Comparison of ENCODE assay signal across 1 cellular context in genomic region chrX:41441934-41442823, GRCh38.
A peak's percentile ranks its signal among the peaks of the same experiment; 100 is the strongest.
TF ChIP-seq lines count a peak whose summit lies in the region.

No MANE protein-coding gene starts in this region.

TF ChIP-seq in HepG2, 621 proteins besides CTCF, POLR2A, EP300 and RAD21 (continued from another document and continues in another):
- TF ChIP-seq NFAT5 (CRISPR knock-in tag; IDR thresholded peaks at IDR 0.05), result no peak
- TF ChIP-seq ZFY (CRISPR knock-in tag; IDR thresholded peaks at IDR 0.05), result peak; percentile 15; the same call in 1 of the 2 replicates
- TF ChIP-seq ZNF746 (CRISPR knock-in tag; IDR thresholded peaks at IDR 0.05), result 0 out of 2 replicates have a peak, but pooled peaks have one; percentile 46
- no peak for TF ChIP-seq SIN3B (IDR thresholded peaks at IDR 0.05; ENCODE audit: low read length)
- TF ChIP-seq ZNF781 (CRISPR knock-in tag; IDR thresholded peaks at IDR 0.05; ENCODE audit: borderline replicate concordance, not compliant biosample characterization), result peak; percentile 22
- TF ChIP-seq FOXP4 (CRISPR knock-in tag; IDR thresholded peaks at IDR 0.05), result peak; percentile 42; the same call in 1 of the 2 replicates
- TF ChIP-seq NCOA2 (CRISPR knock-in tag; IDR thresholded peaks at IDR 0.05), result peak; percentile 66; the same call in 1 of the 2 replicates
- TF ChIP-seq MAFG (CRISPR knock-in tag; IDR thresholded peaks at IDR 0.05), result no peak
- TF ChIP-seq LCORL (IDR thresholded peaks at IDR 0.05), result no peak
- TF ChIP-seq LCORL (CRISPR knock-in tag; IDR thresholded peaks at IDR 0.05), result peak; percentile 23; the same call in 1 of the 2 replicates
- TF ChIP-seq ZNF691 (CRISPR knock-in tag; IDR thresholded peaks at IDR 0.05; ENCODE audit: borderline replicate concordance, low read depth), result 0 out of 2 replicates have a peak, but pooled peaks have one; percentile 31
- no peak for TF ChIP-seq MAZ (IDR thresholded peaks at IDR 0.05; ENCODE audit: borderline replicate concordance, low read depth, low read length)
- TF ChIP-seq MAZ (CRISPR knock-in tag; IDR thresholded peaks at IDR 0.05; ENCODE audit: low read depth), result peak; percentile 81
- peak; percentile 81 for TF ChIP-seq ZGPAT (CRISPR knock-in tag; IDR thresholded peaks at IDR 0.05)
- TF ChIP-seq SMAD1 (CRISPR knock-in tag; IDR thresholded peaks at IDR 0.05; ENCODE audit: borderline replicate concordance, low read depth), result no peak
- 0 out of 2 replicates have a peak, but pooled peaks have one; percentile 31 for TF ChIP-seq BRF2 (CRISPR knock-in tag; IDR thresholded peaks at IDR 0.05)
- peak; percentile 74 for TF ChIP-seq SALL1 (CRISPR knock-in tag; IDR thresholded peaks at IDR 0.05)
- no peak for TF ChIP-seq ZBTB7A (CRISPR knock-in tag; IDR thresholded peaks at IDR 0.05)
- peak; percentile 56; the same call in 1 of the 2 replicates for TF ChIP-seq ZNF275 (CRISPR knock-in tag; IDR thresholded peaks at IDR 0.05; ENCODE audit: borderline replicate concordance)
- peak; percentile 53; the same call in 1 of the 2 replicates for TF ChIP-seq GATAD2A (CRISPR knock-in tag; IDR thresholded peaks at IDR 0.05)
- peak; percentile 93; the same call in 1 of the 2 replicates for TF ChIP-seq THRA (CRISPR knock-in tag; IDR thresholded peaks at IDR 0.05; ENCODE audit: borderline replicate concordance)
- no peak for TF ChIP-seq DDIT3 (CRISPR knock-in tag; IDR thresholded peaks at IDR 0.05)
- peak; percentile 53; the same call in 1 of the 2 replicates for TF ChIP-seq ZNF543 (CRISPR knock-in tag; IDR thresholded peaks at IDR 0.05)
- no peak for TF ChIP-seq ATM (IDR thresholded peaks at IDR 0.05; ENCODE audit: borderline replicate concordance)
- peak; percentile 72; the same call in 1 of the 2 replicates for TF ChIP-seq NR2C2 (CRISPR knock-in tag; IDR thresholded peaks at IDR 0.05; ENCODE audit: borderline replicate concordance)
- TF ChIP-seq ARNT (IDR thresholded peaks at IDR 0.05), result no peak
- TF ChIP-seq ARID5B (CRISPR knock-in tag; IDR thresholded peaks at IDR 0.05), result peak; percentile 73
- no peak for TF ChIP-seq ZNF205 (CRISPR knock-in tag; IDR thresholded peaks at IDR 0.05)
- TF ChIP-seq ZNF362 (CRISPR knock-in tag; IDR thresholded peaks at IDR 0.05; ENCODE audit: borderline replicate concordance), result peak; percentile 99
- peak; percentile 75; the same call in 1 of the 2 replicates for TF ChIP-seq TBX2 (CRISPR knock-in tag; IDR thresholded peaks at IDR 0.05; ENCODE audit: borderline replicate concordance)
- peak; percentile 45; the same call in 1 of the 2 replicates for TF ChIP-seq IKZF5 (CRISPR knock-in tag; IDR thresholded peaks at IDR 0.05)
- TF ChIP-seq BCL3 (CRISPR knock-in tag; IDR thresholded peaks at IDR 0.05), result 0 out of 2 replicates have a peak, but pooled peaks have one; percentile 16
- no peak for TF ChIP-seq TEAD3 (CRISPR knock-in tag; optimal IDR thresholded peaks at IDR 0.05; ENCODE audit: borderline replicate concordance)
- TF ChIP-seq ZNF776 (CRISPR knock-in tag; IDR thresholded peaks at IDR 0.05), result peak; percentile 51; the same call in 1 of the 2 replicates
- TF ChIP-seq ONECUT2 (CRISPR knock-in tag; IDR thresholded peaks at IDR 0.05), result no peak
